ENCODE assay signal across 8 cellular contexts in the genomic region with DNA sequence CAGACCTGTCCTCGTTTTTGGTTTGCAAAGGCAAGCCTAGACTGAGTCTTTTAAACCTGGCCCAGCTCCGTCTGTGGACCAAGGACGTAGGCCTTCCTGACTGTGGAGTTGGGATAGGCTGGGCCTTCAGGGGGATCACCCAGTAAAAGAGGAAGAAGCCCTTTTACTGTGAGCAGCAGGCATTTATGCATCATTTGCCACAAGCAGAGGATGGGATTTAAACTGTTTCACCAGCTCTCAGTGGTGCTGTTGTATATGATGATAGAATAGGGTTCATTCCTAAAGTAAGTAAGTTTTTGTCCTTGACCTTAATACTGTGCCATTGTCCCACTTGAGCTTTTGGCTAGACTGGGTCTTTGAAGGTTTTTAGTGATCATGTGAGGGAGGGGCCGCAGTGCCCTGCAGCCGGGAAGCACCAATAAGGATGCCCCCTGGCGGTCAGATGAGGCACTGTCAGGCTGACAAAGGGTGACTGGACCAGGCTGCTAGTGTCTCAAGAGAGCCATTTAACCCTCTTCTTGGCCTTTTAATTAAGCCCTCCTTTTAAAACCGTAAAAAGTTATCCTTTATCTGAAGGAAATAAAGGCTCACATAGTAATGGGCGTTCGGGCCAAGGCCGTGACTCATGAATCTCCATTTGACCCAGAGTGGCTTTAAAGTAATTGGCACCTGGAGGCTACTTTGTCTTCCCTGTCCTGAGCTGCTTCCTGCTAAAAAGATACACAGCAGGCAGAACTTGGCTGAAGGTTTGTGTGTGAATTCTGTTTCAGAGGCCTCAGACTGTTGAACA.
DNase-seq lines count a peak whose midpoint lies in the region; ATAC-seq and TF ChIP-seq lines count a peak whose summit lies in the region.

No MANE protein-coding gene starts in this region.

- TF ChIP-seq POLR2A in IMR-90 (IDR thresholded peaks at IDR 0.05; ENCODE audit: low read depth, low read length) (no peak), sigmoid colon (IDR thresholded peaks at IDR 0.05) (no peak)

- peak; percentile 64 for TF ChIP-seq RAD21 in IMR-90 (IDR thresholded peaks at IDR 0.05; ENCODE audit: low read length)

- H2BK15ac ChIP-seq in IMR-90 (ENCODE audit: low read depth, low read length): no peak overlapping the region

- peak overlapping the region; percentile 4 for H2BK5ac ChIP-seq in IMR-90 (ENCODE audit: low read depth, low read length, poor library complexity, severe bottlenecking)

- H4K20me1 ChIP-seq in IMR-90 (ENCODE audit: insufficient read depth, low read length): peaks cover 19% of the 10 kb centered on the region

- H2AK5ac ChIP-seq in IMR-90 (ENCODE audit: low read depth, low read length): peak overlapping the region; percentile 68; the same call in 1 of the 2 replicates

- peak overlapping the region; percentile 22; the same call in 1 of the 2 replicates for H4K91ac ChIP-seq in IMR-90 (ENCODE audit: insufficient read depth, low read depth, low read length)

- H2AK9ac ChIP-seq in IMR-90 (replicated peaks; ENCODE audit: low read depth, low read length, poor library complexity): peak overlapping the region; percentile 33

- peak overlapping the region; percentile 38 for H2AFZ ChIP-seq in IMR-90 (replicated peaks; ENCODE audit: low read length, poor library complexity)

- no peak overlapping the region for H3K56ac ChIP-seq in IMR-90 (ENCODE audit: extremely low read depth, insufficient read depth, low read length)

- H3K4ac ChIP-seq in IMR-90 (ENCODE audit: low read depth, low read length): 0 out of 2 replicates have a peak overlapping the region, but pooled peaks have one; percentile 3

- peaks cover 39% of the 10 kb centered on the region for H3K36me3 ChIP-seq in IMR-90 (ENCODE audit: control insufficient read depth, insufficient read depth, low read length)
- peaks cover 16 to 30% (median 20%) of the 10 kb centered on the region in 4 donors for H3K36me3 ChIP-seq in sigmoid colon

- H3K4me3 ChIP-seq in IMR-90 (ENCODE audit: insufficient read depth, low read depth, low read length) (no peak overlapping the region), sigmoid colon (no peak overlapping the region)

- dilution Hi-C loops in IMR-90 (cut with HindIII; ENCODE audit: low sequenced_read_pairs, unreplicated experiment): no loop called here

- no peak overlapping the region for H3K27ac ChIP-seq in IMR-90 (ENCODE audit: insufficient read depth, low read length)
- H3K27ac ChIP-seq in sigmoid colon: peak overlapping the region; percentile 63 to 84 (median 78)

- no peak overlapping the region for H3K4me2 ChIP-seq in IMR-90 (ENCODE audit: low read depth, low read length)

- peak; percentile 54 for DNase-seq in IMR-90
- peak; percentile 26 to 44 (median 36) for DNase-seq in T-helper 1 cell
- DNase-seq in amygdala (lab: John Stamatoyannopoulos, UW): peak in 40 of 56 donors; percentile 10 to 77 (median 44)
- DNase-seq in hepatic stellate cell (ENCODE audit: low spot score): peak; percentile 57
- DNase-seq in sigmoid colon: peak; percentile 80
- no peak for DNase-seq in DMS79 (lab: John Stamatoyannopoulos, UW)

- no peak overlapping the region for H3K9ac ChIP-seq in IMR-90 (ENCODE audit: low read depth, low read length)

- peak overlapping the region in 1 of 2 experiments; percentile 4; a peak in 1 of 4 replicates for H4K8ac ChIP-seq in IMR-90 (ENCODE audit: low read depth in 2 of 2, low read length in 2 of 2)

- in situ Hi-C loops in IMR-90 (cut with MboI; ENCODE audit: low sequenced_read_pairs): loop anchor here (5.0 kb wide), 1 partner anchor 126 kb away; a partner anchor contains a TSS

- H3K9me3 ChIP-seq in IMR-90 (ENCODE audit: control insufficient read depth, insufficient read depth, low read length) (no peaks in the 10 kb centered on the region), sigmoid colon (no peaks in the 10 kb centered on the region)

- TF ChIP-seq EP300 in sigmoid colon (IDR thresholded peaks at IDR 0.05): no peak

- no peak overlapping the region for H4K5ac ChIP-seq in IMR-90 (ENCODE audit: low read depth, low read length)

- ATAC-seq in IMR-90 (ENCODE audit: low read depth) (peak; percentile 71), GM19455 (IDR thresholded peaks at IDR 0.05; ENCODE audit: unreplicated experiment) (no peak)

- intact Hi-C loops in IMR-90 (cut with micrococcal nuclease) (loop anchor here (1.0 to 2.0 kb wide), 3 partner anchors 74 to 179 kb away; a partner anchor contains a TSS), sigmoid colon (cut with DNase I) (loop anchor here (2.0 to 10.0 kb wide), 3 partner anchors 74 to 438 kb away; a partner anchor contains a TSS)

- H3K4me1 ChIP-seq in IMR-90 (ENCODE audit: control insufficient read depth, insufficient read depth, low read length): peaks cover 25% of the 10 kb centered on the region
- H3K4me1 ChIP-seq in sigmoid colon: peaks cover 0 to 54% (median 45%) of the 10 kb centered on the region in 4 donors

- no peak overlapping the region for H2BK20ac ChIP-seq in IMR-90 (ENCODE audit: low read depth, low read length)

- H3K27me3 ChIP-seq in IMR-90 (ENCODE audit: control insufficient read depth, insufficient read depth, low read length) (no peaks in the 10 kb centered on the region), sigmoid colon (no peaks in the 10 kb centered on the region)

- TF ChIP-seq CTCF in GM12873 (IDR thresholded peaks at IDR 0.05; ENCODE audit: insufficient read depth, low read depth, low read length, missing control alignments) (peak; percentile 96), IMR-90 (conservative IDR thresholded peaks at IDR 0.05; ENCODE audit: low read depth, low read length) (peak; percentile 81), sigmoid colon (IDR thresholded peaks at IDR 0.05) (peak; percentile 23 to 97 (median 92))

- WGBS in IMR-90 (ENCODE audit: extremely low coverage in 2 of 2, insufficient read length in 1 of 2), 2 experiments: 0% methylated on average over 1 of the region's 10 CpGs; no CpG with 5 or more reads in 1 of the 2 experiments
- 47 to 65% methylated on average over 10 of the region's 10 CpGs for WGBS in sigmoid colon, 2 donors

- no peak overlapping the region for H3K18ac ChIP-seq in IMR-90 (ENCODE audit: low read depth, low read length)

- BruUV-seq in IMR-90 (replicated peaks; lab: Mats Ljungman, UMichigan): no TSS peak

- POLR2A ChIA-PET in IMR-90 (lab: Charles Lee; ENCODE audit: unreplicated experiment): no interaction called here

- CTCF ChIA-PET in IMR-90 (lab: Yijun Ruan, JAX): interaction anchor here (0.6 to 3.3 kb wide), 15 partner anchors 9 to 474 kb away, joined by 3 to 16 read pairs (median 4); a partner anchor contains a TSS

- no peak overlapping the region for H2BK120ac ChIP-seq in IMR-90 (ENCODE audit: low read depth, low read length)

- H3K9me1 ChIP-seq in IMR-90 (ENCODE audit: insufficient read depth, low read length): peaks cover 12% of the 10 kb centered on the region; the same call in 1 of the 2 replicates

- H3K14ac ChIP-seq in IMR-90 (replicated peaks; ENCODE audit: low read depth, low read length): 0 out of 2 replicates have a peak overlapping the region, but pooled peaks have one; percentile 4

- H3K23ac ChIP-seq in IMR-90 (ENCODE audit: low read depth, low read length): no peak overlapping the region

- H3K79me1 ChIP-seq in IMR-90 (ENCODE audit: low read depth in 1 of 2, low read length in 2 of 2): peaks cover 16 to 49% of the 10 kb centered on the region in 2 experiments

TF ChIP-seq in IMR-90, 13 proteins besides CTCF, POLR2A, EP300 and RAD21:
- TF ChIP-seq FOS (IDR thresholded peaks at IDR 0.05; ENCODE audit: low read depth, low read length) (no peak), RCOR1 (IDR thresholded peaks at IDR 0.05; ENCODE audit: insufficient replicate concordance, low read length) (no peak), SMC3 (IDR thresholded peaks at IDR 0.05; ENCODE audit: low read depth, low read length) (peak; percentile 74), MAZ (IDR thresholded peaks at IDR 0.05; ENCODE audit: borderline replicate concordance, low read depth, low read length) (peak; percentile 44; the same call in 1 of the 2 replicates)
- TF ChIP-seq, protein P1, sequence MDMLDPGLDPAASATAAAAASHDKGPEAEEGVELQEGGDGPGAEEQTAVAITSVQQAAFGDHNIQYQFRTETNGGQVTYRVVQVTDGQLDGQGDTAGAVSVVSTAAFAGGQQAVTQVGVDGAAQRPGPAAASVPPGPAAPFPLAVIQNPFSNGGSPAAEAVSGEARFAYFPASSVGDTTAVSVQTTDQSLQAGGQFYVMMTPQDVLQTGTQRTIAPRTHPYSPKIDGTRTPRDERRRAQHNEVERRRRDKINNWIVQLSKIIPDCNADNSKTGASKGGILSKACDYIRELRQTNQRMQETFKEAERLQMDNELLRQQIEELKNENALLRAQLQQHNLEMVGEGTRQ (IDR thresholded peaks at IDR 0.05; ENCODE audit: low read depth, low read length): peak; percentile 27; the same call in 1 of the 2 replicates
